Comparison of ENCODE assay signal across 10 cellular contexts in the genomic region with DNA sequence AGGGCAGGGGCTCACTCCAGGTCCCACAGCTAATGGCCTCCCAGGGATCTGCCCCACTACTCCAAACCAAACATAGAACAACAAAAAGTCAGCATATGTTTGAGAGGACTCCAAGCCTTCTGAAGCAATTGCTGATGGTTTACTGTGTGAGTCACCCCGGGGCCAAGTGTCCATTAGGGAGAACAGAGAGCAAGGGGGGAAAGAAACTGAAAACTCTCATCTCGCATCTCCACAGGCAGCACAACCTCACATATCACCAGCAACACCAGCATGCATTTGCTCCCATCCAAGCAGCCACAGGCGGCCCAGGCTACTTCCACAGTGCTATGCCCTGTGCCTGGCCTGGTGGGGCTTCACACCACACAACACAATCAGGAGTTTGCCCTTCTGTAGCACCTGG. TPM values are rescaled to one million over a fixed set of nuclear protein-coding genes. Genes with fewer than 3 reads are reported as not detected.
DNase-seq lines count a peak whose midpoint lies in the region; ATAC-seq and TF ChIP-seq lines count a peak whose summit lies in the region.
"Had no signal": no experiment of that assay in that cellular context is flagged by ENCODE, and none has a peak within 500 bp of the region (broad histone marks: within the 10 kb centered on the region; RNA-seq: fewer than 3 reads in every experiment).

No MANE protein-coding gene starts in this region.

- peak overlapping the region in 8 of 10 experiments; percentile 6 to 62 (median 56); a peak in 14 of 20 replicates for H3K4me3 ChIP-seq in BLaER1 treated with 17β-estradiol and CSF1 and Interleukin-3, amounts not matched to agents 10 nM and 100 nM
- H3K4me3 ChIP-seq in SK-N-MC (no peak overlapping the region), gastroesophageal sphincter (no peak overlapping the region), ovary (no peak overlapping the region)

- whole genome bisulfite sequencing in gastroesophageal sphincter (ENCODE audit: low coverage in 1 of 2), 2 donors = 83 to 90% methylated on average over 1 of the region's 3 CpGs
- 68 to 85% (median 83%) methylated on average over 3 of the region's 3 CpGs for WGBS in ovary, 3 donors

- peak overlapping the region; percentile 88 to 99 (median 95) for H3K4me2 ChIP-seq in BLaER1 treated with 17β-estradiol and CSF1 and Interleukin-3, amounts not matched to agents 10 nM and 100 nM

- intact Hi-C loops in ovary (cut with DNase I) = no loop called here

- peaks cover 0 to 15% (median 0%) of the 10 kb centered on the region in 11 experiments; a peak in 2 of 22 replicates for H4K20me1 ChIP-seq in BLaER1 treated with 17β-estradiol and CSF1 and Interleukin-3, amounts not matched to agents 10 nM and 100 nM

- TF ChIP-seq EP300 in gastroesophageal sphincter (IDR thresholded peaks at IDR 0.05) (no peak), ovary (IDR thresholded peaks at IDR 0.05) (no peak)

- peaks cover 0 to 7% (median 5%) of the 10 kb centered on the region in 11 experiments; a peak in 12 of 22 replicates for H3K36me3 ChIP-seq in BLaER1 treated with 17β-estradiol and CSF1 and Interleukin-3, amounts not matched to agents 10 nM and 100 nM
- H3K36me3 ChIP-seq in SK-N-MC (ENCODE audit: insufficient read depth, low read length) = peaks cover 21% of the 10 kb centered on the region
- peaks cover 0 to 24% of the 10 kb centered on the region in 2 donors for H3K36me3 ChIP-seq in gastroesophageal sphincter
- no peaks in the 10 kb centered on the region for H3K36me3 ChIP-seq in ovary

- H3K4me1 ChIP-seq in BLaER1 treated with 17β-estradiol and CSF1 and Interleukin-3, amounts not matched to agents 10 nM and 100 nM = peaks cover 97 to 100% (median 98%) of the 10 kb centered on the region in 10 experiments
- H3K4me1 ChIP-seq in gastroesophageal sphincter = peaks cover 0 to 55% (median 19%) of the 10 kb centered on the region in 3 donors
- H3K4me1 ChIP-seq in ovary (ENCODE audit: insufficient read depth) = peaks cover 19% of the 10 kb centered on the region

- peak; percentile 57 for ATAC-seq in gastroesophageal sphincter
- ATAC-seq in HG02884 (IDR thresholded peaks at IDR 0.05; ENCODE audit: unreplicated experiment) = no peak
- ATAC-seq: WTC11 had no signal

- TF ChIP-seq CTCF in gastroesophageal sphincter (IDR thresholded peaks at IDR 0.05) (no peak), ovary (IDR thresholded peaks at IDR 0.05) (no peak)

- no peaks in the 10 kb centered on the region for H3K9me3 ChIP-seq in BLaER1 treated with 17β-estradiol and CSF1 and Interleukin-3, amounts not matched to agents 10 nM and 100 nM (replicated peaks in 1 of 11)
- no peaks in the 10 kb centered on the region for H3K9me3 ChIP-seq in SK-N-MC (ENCODE audit: low read depth, low read length)
- no peaks in the 10 kb centered on the region for H3K9me3 ChIP-seq in gastroesophageal sphincter
- H3K9me3 ChIP-seq in ovary = no peaks in the 10 kb centered on the region

- no peak for DNase-seq in SK-N-MC (ENCODE audit: low read depth, low spot score)
- peak in 2 of 5 donors; percentile 50 to 69 for DNase-seq in ovary
- no peak for DNase-seq in T-helper 9 cell
- DNase-seq in NCI-H1417 treated with DMSO at 0.1 percent for 48 hours (lab: John Stamatoyannopoulos, UW) = no peak
- no peak for DNase-seq in NCI-H2171 (lab: John Stamatoyannopoulos, UW)
- DNase-seq: DND-41 had no signal

- peak overlapping the region; percentile 78 to 94 (median 89) for H3K9ac ChIP-seq in BLaER1 treated with 17β-estradiol and CSF1 and Interleukin-3, amounts not matched to agents 10 nM and 100 nM
- no peak overlapping the region for H3K9ac ChIP-seq in SK-N-MC (ENCODE audit: insufficient read length)

- H3K27ac ChIP-seq in BLaER1 treated with 17β-estradiol and CSF1 and Interleukin-3, amounts not matched to agents 10 nM and 100 nM = peak overlapping the region; percentile 88 to 99 (median 97)
- peak overlapping the region; percentile 90; the same call in 1 of the 2 replicates for H3K27ac ChIP-seq in SK-N-MC
- peak overlapping the region in 3 of 4 donors; percentile 46 to 53 (median 49) for H3K27ac ChIP-seq in gastroesophageal sphincter
- peak overlapping the region; percentile 44 to 75 for H3K27ac ChIP-seq in ovary

- no peaks in the 10 kb centered on the region for H3K27me3 ChIP-seq in BLaER1 treated with 17β-estradiol and CSF1 and Interleukin-3, amounts not matched to agents 10 nM and 100 nM
- H3K27me3 ChIP-seq in gastroesophageal sphincter = no peaks in the 10 kb centered on the region
- H3K27me3 ChIP-seq in ovary = no peaks in the 10 kb centered on the region

- TF ChIP-seq POLR2A in gastroesophageal sphincter (IDR thresholded peaks at IDR 0.05) (no peak), ovary (IDR thresholded peaks at IDR 0.05) (no peak)

RNA-seq across cellular contexts. Expression of a gene that starts 39.1 kb away (rescaled TPM):
- total RNA-seq in gastroesophageal sphincter = 10 to 100 TPM in 3 of 4 donors, 1 to 10 TPM in 1; 9.3 to 20.7 (median 13.4) TPM
- 10 to 100 TPM in 6 of 7 donors, 1 to 10 TPM in 1; 9.7 to 21.3 (median 13.2) TPM for total RNA-seq in ovary
- 10 to 100 TPM in 1 of 2 donors, 1 to 10 TPM in 1; 4.0 to 17.0 TPM for polyA plus RNA-seq in ovary

Comparison
In these comparisons a context has a peak if more than half of its experiments do, and no peak if none do; other contexts are left out.
1. H3K4me3 ChIP-seq: peak in BLaER1 treated with 17β-estradiol and CSF1 and Interleukin-3, amounts not matched to agents 10 nM and 100 nM (8 of 10); none in SK-N-MC (single experiment), gastroesophageal sphincter (0 of 2) and ovary (single experiment).
2. Peak in every context shown above with its lines, with median percentiles within 50 percentile points of each other: H3K27ac ChIP-seq.